17 cellular contexts compared by ENCODE assay signal in genomic region chr2:205086689-205087088, GRCh38.
DNase-seq lines count a peak whose midpoint lies in the region; ATAC-seq, FAIRE-seq and TF ChIP-seq lines count a peak whose summit lies in the region.
"Had no signal": no experiment of that assay in that cellular context is flagged by ENCODE, and none has a peak within 500 bp of the region (broad histone marks: within the 10 kb centered on the region; RNA-seq: fewer than 3 reads in every experiment).

No MANE protein-coding gene starts in this region.

- H3K27me3 ChIP-seq in astrocyte (ENCODE audit: insufficient read depth, low read length) (no peaks in the 10 kb centered on the region), right cardiac atrium (ENCODE audit: control insufficient read depth, insufficient read depth) (no peaks in the 10 kb centered on the region)

- no peaks in the 10 kb centered on the region for H3K36me3 Mint-ChIP-seq in astrocyte (ENCODE audit: low read depth, unreplicated experiment)
- no peaks in the 10 kb centered on the region for H3K36me3 Mint-ChIP-seq in activated CD4-positive, alpha-beta memory T cell treated with anti-CD3 and anti-CD28 coated beads, Interleukin-2, amount 10 ng/mL, durations not matched to agents 7 days and 5 days (ENCODE audit: low read depth)

- no peak for ATAC-seq in right cardiac atrium

- H3K4me2 ChIP-seq in astrocyte (ENCODE audit: low read length) = no peak overlapping the region

- H3K27ac Mint-ChIP-seq in astrocyte (ENCODE audit: unreplicated experiment) = no peak overlapping the region
- no peak overlapping the region for H3K27ac Mint-ChIP-seq in activated CD4-positive, alpha-beta memory T cell treated with anti-CD3 and anti-CD28 coated beads, Interleukin-2, amount 10 ng/mL, durations not matched to agents 7 days and 5 days
- H3K27ac Mint-ChIP-seq: CD4-positive, alpha-beta T cell; T-helper 1 cell treated with Interleukin-12 subunit alpha and Interleukin-12 subunit beta and Interleukin-4 antibody, amounts not matched to agents 30 μg/mL and 1 μg/mL, for 36 hours had no signal

- intact Hi-C loops in right cardiac atrium (cut with DNase I) = no loop called here

- CTCF ChIA-PET in activated CD4-positive, alpha-beta memory T cell treated with anti-CD3 and anti-CD28 coated beads, Interleukin-2, amount 10 ng/mL, durations not matched to agents 7 days and 5 days (lab: Charles Lee) = no interaction called here

- POLR2A ChIA-PET in activated CD4-positive, alpha-beta memory T cell treated with anti-CD3 and anti-CD28 coated beads, Interleukin-2, amount 10 ng/mL, durations not matched to agents 7 days and 5 days (lab: Charles Lee) = no interaction called here

- H3K27ac ChIP-seq in astrocyte (ENCODE audit: low read depth, low read length) (no peak overlapping the region), right cardiac atrium (ENCODE audit: low read length) (no peak overlapping the region), coronary artery (no peak overlapping the region)
- H3K27ac ChIP-seq: SK-N-MC had no signal

- H3K9ac ChIP-seq in astrocyte (ENCODE audit: low read length) = no peak overlapping the region

- no peak for FAIRE-seq in astrocyte (lab: Jason Lieb, UNC)

- H3K9me3 ChIP-seq in astrocyte (ENCODE audit: insufficient read depth, low read depth, low read length) = no peaks in the 10 kb centered on the region
- no peaks in the 10 kb centered on the region for H3K9me3 ChIP-seq in right cardiac atrium (ENCODE audit: control insufficient read depth, low read length)

- no peaks in the 10 kb centered on the region for H3K9me3 Mint-ChIP-seq in astrocyte (ENCODE audit: unreplicated experiment)
- no peaks in the 10 kb centered on the region for H3K9me3 Mint-ChIP-seq in activated CD4-positive, alpha-beta memory T cell treated with anti-CD3 and anti-CD28 coated beads, Interleukin-2, amount 10 ng/mL, durations not matched to agents 7 days and 5 days
- H3K9me3 Mint-ChIP-seq: CD4-positive, alpha-beta T cell had no signal

- DNase-seq in NCI-H82 (lab: John Stamatoyannopoulos, UW) (peak; percentile 44), NCI-H82 treated with DMSO at 0.1 percent for 48 hours (lab: John Stamatoyannopoulos, UW; ENCODE audit: unreplicated experiment) (no peak), HCEC 1CT (peak; percentile 41), astrocyte (ENCODE audit: low read depth) (peak; percentile 9), right cardiac atrium (no peak), coronary artery (ENCODE audit: low spot score) (no peak), iPS-NIHi11 (ENCODE audit: low spot score) (no peak)
- no peak for DNase-seq in activated CD4-positive, alpha-beta memory T cell treated with anti-CD3 and anti-CD28 coated beads, Interleukin-2, amount 10 ng/mL, durations not matched to agents 7 days and 5 days
- DNase-seq: 8988T; AML-193; CD4-positive, alpha-beta T cell; KG1; NCI-H1092; NCI-H446; NCI-H748 treated with DMSO at 0.1 percent for 48 hours had no signal

- H3K4me3 ChIP-seq in astrocyte (ENCODE audit: insufficient read depth, low read depth, low read length) (no peak overlapping the region), right cardiac atrium (ENCODE audit: low read length) (no peak overlapping the region), coronary artery (no peak overlapping the region)
- H3K4me3 ChIP-seq: SK-N-MC had no signal

- H2AFZ ChIP-seq in astrocyte (ENCODE audit: low read depth, low read length) = no peak overlapping the region

- H3K4me1 Mint-ChIP-seq in astrocyte (ENCODE audit: low read depth, unreplicated experiment) = no peaks in the 10 kb centered on the region
- peaks cover under 1% of the 10 kb centered on the region for H3K4me1 Mint-ChIP-seq in activated CD4-positive, alpha-beta memory T cell treated with anti-CD3 and anti-CD28 coated beads, Interleukin-2, amount 10 ng/mL, durations not matched to agents 7 days and 5 days

- H3K36me3 ChIP-seq in astrocyte (ENCODE audit: insufficient read depth, low read length) = no peaks in the 10 kb centered on the region

- H4K20me1 ChIP-seq in astrocyte (ENCODE audit: insufficient read depth, low read length) = no peaks in the 10 kb centered on the region

- H3K27me3 Mint-ChIP-seq in astrocyte (ENCODE audit: low read depth, unreplicated experiment) = no peaks in the 10 kb centered on the region
- no peaks in the 10 kb centered on the region for H3K27me3 Mint-ChIP-seq in activated CD4-positive, alpha-beta memory T cell treated with anti-CD3 and anti-CD28 coated beads, Interleukin-2, amount 10 ng/mL, durations not matched to agents 7 days and 5 days
- H3K27me3 Mint-ChIP-seq: CD4-positive, alpha-beta T cell had no signal

- no peaks in the 10 kb centered on the region for H3K79me2 ChIP-seq in astrocyte (ENCODE audit: insufficient read depth, low read length)

- 99% methylated on average over 1 of the region's 1 CpG for WGBS in right cardiac atrium

- H3K4me1 ChIP-seq in astrocyte (ENCODE audit: insufficient read depth, low read length) = no peaks in the 10 kb centered on the region
- no peaks in the 10 kb centered on the region for H3K4me1 ChIP-seq in right cardiac atrium (ENCODE audit: control insufficient read depth, insufficient read depth, low read length)

- no peak for TF ChIP-seq CTCF in astrocyte (IDR thresholded peaks at IDR 0.05; ENCODE audit: insufficient read depth, low read depth, low read length)
- TF ChIP-seq CTCF in coronary artery (IDR thresholded peaks at IDR 0.05) = no peak

- no peak overlapping the region for H3K4me3 Mint-ChIP-seq in astrocyte (ENCODE audit: unreplicated experiment)
- H3K4me3 Mint-ChIP-seq in activated CD4-positive, alpha-beta memory T cell treated with anti-CD3 and anti-CD28 coated beads, Interleukin-2, amount 10 ng/mL, durations not matched to agents 7 days and 5 days = no peak overlapping the region
- H3K4me3 Mint-ChIP-seq: CD4-positive, alpha-beta T cell; T-helper 1 cell treated with Interleukin-12 subunit alpha and Interleukin-12 subunit beta and Interleukin-4 antibody, amounts not matched to agents 30 μg/mL and 1 μg/mL, for 36 hours had no signal

Comparison
In these comparisons a context has a peak if more than half of its experiments do, and no peak if none do; other contexts are left out.
1. DNase-seq: peak in NCI-H82 (single experiment), HCEC 1CT (single experiment) and astrocyte (single experiment); none in NCI-H82 treated with DMSO at 0.1 percent for 48 hours (single experiment), right cardiac atrium (0 of 3), activated CD4-positive, alpha-beta memory T cell treated with anti-CD3 and anti-CD28 coated beads, Interleukin-2, amount 10 ng/mL, durations not matched to agents 7 days and 5 days (single experiment), coronary artery (single experiment) and iPS-NIHi11 (single experiment).